Comparison of ENCODE assay signal across 17 cellular contexts in genomic region chrX:38336538-38337240, GRCh38. TPM values are rescaled to one million over a fixed set of nuclear protein-coding genes. Genes with fewer than 3 reads are reported as not detected.
"Had no signal": no experiment of that assay in that cellular context is flagged by ENCODE, and none has a peak within 500 bp of the region (broad histone marks: within the 10 kb centered on the region; RNA-seq: fewer than 3 reads in every experiment).

No MANE protein-coding gene starts in this region.

- H3K36me3 ChIP-seq: esophagus muscularis mucosa, suprapubic skin, upper lobe of right lung had no signal

- H3K9me3 ChIP-seq: esophagus muscularis mucosa, suprapubic skin, upper lobe of right lung had no signal

- H3K27me3 ChIP-seq: esophagus muscularis mucosa, suprapubic skin, upper lobe of right lung had no signal

- DNase-seq: activated CD4-positive, alpha-beta memory T cell treated with anti-CD3 and anti-CD28 coated beads, Interleukin-2, amount 10 ng/mL, durations not matched to agents 7 days and 5 days; activated naive CD8-positive, alpha-beta T cell treated with anti-CD3 and anti-CD28 coated beads, Interleukin-2, amount 10 ng/mL, durations not matched to agents 7 days and 5 days; anterior cingulate cortex; cerebellar nuclear complex; dermis blood vessel endothelial cell; immature natural killer cell; left cardiac atrium; stimulated activated CD4-positive, alpha-beta T cell treated with anti-CD3 and anti-CD28 coated beads, Interleukin-2, amount 100 ng/mL, for 48 hours; stimulated activated naive CD4-positive, alpha-beta T cell treated with Interleukin-2 at 50 U/mL for 16 hours; upper lobe of right lung had no signal

- ATAC-seq: left cardiac atrium; natural killer cell treated with Interleukin-12 subunit alpha and Interleukin-12 subunit beta and Interleukin-15 and Interleukin-18, amount 100 ng/mL, for 72 hours; upper lobe of right lung had no signal

- H3K27ac ChIP-seq: esophagus muscularis mucosa, suprapubic skin, upper lobe of right lung, VCaP had no signal

- H3K4me3 ChIP-seq: esophagus muscularis mucosa, suprapubic skin, upper lobe of right lung had no signal

- H3K4me1 ChIP-seq: esophagus muscularis mucosa, suprapubic skin, upper lobe of right lung had no signal

RNA-seq across cellular contexts. Expression of gene OTC, which starts 15.7 kb away (rescaled TPM):
- total RNA-seq: activated CD4-positive, alpha-beta memory T cell treated with anti-CD3 and anti-CD28 coated beads, Interleukin-2, amount 10 ng/mL, durations not matched to agents 7 days and 5 days; activated naive CD8-positive, alpha-beta T cell treated with anti-CD3 and anti-CD28 coated beads, Interleukin-2, amount 10 ng/mL, durations not matched to agents 7 days and 5 days; fibroblast of villous mesenchyme; natural killer cell treated with Interleukin-12 subunit alpha and Interleukin-12 subunit beta and Interleukin-15 and Interleukin-18, amount 100 ng/mL, for 72 hours; osteoblast; pulmonary artery endothelial cell; suprapubic skin had no signal
- polyA plus RNA-seq: immature natural killer cell had no signal
